ENCODE assay signal across 6 cellular contexts in the genomic region with DNA sequence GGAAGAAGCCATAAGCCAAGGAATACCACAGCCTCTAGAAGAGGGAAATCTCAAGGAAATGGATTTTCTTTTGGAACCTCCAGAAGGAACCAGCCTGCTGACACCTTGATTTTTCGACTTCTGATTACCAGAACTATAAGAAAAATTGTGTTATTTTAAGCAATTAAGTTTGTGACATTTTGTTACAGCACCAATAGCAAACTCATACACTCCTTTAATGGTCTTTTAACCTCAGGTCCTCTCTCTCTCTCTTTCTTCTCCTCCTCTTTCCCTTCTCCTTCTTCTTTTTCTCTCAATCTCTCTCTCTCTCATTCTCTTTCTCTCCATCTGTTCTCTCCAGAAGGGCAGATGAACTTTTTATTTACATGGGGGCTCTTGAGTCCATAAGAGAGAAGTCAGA.
"Had no signal": no experiment of that assay in that cellular context is flagged by ENCODE, and none has a peak within 500 bp of the region (broad histone marks: within the 10 kb centered on the region; RNA-seq: fewer than 3 reads in every experiment).

No MANE protein-coding gene starts in this region.

- H3K4me3 Mint-ChIP-seq: IgD-negative memory B cell had no signal

- FAIRE-seq: HTR-8/SVneo had no signal

- DNase-seq: IMR-90, KBM-7, KG1 had no signal

- H3K27ac Mint-ChIP-seq: IgD-negative memory B cell had no signal

- H3K27ac ChIP-seq: HL-60 had no signal
